1 cellular context compared by ENCODE assay signal in genomic region chr14:53701108-53701875, GRCh38.
TF ChIP-seq lines count a peak whose summit lies in the region.

No MANE protein-coding gene starts in this region.

TF ChIP-seq in GM12878, 131 proteins besides CTCF, POLR2A, EP300 and RAD21 (continued from another document):
- TF ChIP-seq, protein P1, sequence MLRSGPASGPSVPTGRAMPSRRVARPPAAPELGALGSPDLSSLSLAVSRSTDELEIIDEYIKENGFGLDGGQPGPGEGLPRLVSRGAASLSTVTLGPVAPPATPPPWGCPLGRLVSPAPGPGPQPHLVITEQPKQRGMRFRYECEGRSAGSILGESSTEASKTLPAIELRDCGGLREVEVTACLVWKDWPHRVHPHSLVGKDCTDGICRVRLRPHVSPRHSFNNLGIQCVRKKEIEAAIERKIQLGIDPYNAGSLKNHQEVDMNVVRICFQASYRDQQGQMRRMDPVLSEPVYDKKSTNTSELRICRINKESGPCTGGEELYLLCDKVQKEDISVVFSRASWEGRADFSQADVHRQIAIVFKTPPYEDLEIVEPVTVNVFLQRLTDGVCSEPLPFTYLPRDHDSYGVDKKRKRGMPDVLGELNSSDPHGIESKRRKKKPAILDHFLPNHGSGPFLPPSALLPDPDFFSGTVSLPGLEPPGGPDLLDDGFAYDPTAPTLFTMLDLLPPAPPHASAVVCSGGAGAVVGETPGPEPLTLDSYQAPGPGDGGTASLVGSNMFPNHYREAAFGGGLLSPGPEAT (IDR thresholded peaks at IDR 0.05; ENCODE audit: low read depth): peak; percentile 93
- TF ChIP-seq JUNB (IDR thresholded peaks at IDR 0.05) (peak; percentile 38), MEF2A (IDR thresholded peaks at IDR 0.05; ENCODE audit: insufficient read depth, low read depth, low read length) (no peak), BHLHE40 (IDR thresholded peaks at IDR 0.05; ENCODE audit: borderline replicate concordance in 1 of 2, low read depth in 2 of 2, low read length in 1 of 2) (peak; percentile 57 to 70; a peak in 3 of 4 replicates), SIN3A (IDR thresholded peaks at IDR 0.05; ENCODE audit: low read depth, low read length) (no peak)
- TF ChIP-seq, protein P2, sequence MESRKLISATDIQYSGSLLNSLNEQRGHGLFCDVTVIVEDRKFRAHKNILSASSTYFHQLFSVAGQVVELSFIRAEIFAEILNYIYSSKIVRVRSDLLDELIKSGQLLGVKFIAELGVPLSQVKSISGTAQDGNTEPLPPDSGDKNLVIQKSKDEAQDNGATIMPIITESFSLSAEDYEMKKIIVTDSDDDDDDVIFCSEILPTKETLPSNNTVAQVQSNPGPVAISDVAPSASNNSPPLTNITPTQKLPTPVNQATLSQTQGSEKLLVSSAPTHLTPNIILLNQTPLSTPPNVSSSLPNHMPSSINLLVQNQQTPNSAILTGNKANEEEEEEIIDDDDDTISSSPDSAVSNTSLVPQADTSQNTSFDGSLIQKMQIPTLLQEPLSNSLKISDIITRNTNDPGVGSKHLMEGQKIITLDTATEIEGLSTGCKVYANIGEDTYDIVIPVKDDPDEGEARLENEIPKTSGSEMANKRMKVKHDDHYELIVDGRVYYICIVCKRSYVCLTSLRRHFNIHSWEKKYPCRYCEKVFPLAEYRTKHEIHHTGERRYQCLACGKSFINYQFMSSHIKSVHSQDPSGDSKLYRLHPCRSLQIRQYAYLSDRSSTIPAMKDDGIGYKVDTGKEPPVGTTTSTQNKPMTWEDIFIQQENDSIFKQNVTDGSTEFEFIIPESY (IDR thresholded peaks at IDR 0.05): no peak
- TF ChIP-seq, protein P3, sequence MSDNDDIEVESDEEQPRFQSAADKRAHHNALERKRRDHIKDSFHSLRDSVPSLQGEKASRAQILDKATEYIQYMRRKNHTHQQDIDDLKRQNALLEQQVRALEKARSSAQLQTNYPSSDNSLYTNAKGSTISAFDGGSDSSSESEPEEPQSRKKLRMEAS (IDR thresholded peaks at IDR 0.05; ENCODE audit: low read depth, low read length): no peak
TF ChIP-seq in GM12878: peak in this region for 34.
